1 cellular context compared by ENCODE assay signal in the genomic region with DNA sequence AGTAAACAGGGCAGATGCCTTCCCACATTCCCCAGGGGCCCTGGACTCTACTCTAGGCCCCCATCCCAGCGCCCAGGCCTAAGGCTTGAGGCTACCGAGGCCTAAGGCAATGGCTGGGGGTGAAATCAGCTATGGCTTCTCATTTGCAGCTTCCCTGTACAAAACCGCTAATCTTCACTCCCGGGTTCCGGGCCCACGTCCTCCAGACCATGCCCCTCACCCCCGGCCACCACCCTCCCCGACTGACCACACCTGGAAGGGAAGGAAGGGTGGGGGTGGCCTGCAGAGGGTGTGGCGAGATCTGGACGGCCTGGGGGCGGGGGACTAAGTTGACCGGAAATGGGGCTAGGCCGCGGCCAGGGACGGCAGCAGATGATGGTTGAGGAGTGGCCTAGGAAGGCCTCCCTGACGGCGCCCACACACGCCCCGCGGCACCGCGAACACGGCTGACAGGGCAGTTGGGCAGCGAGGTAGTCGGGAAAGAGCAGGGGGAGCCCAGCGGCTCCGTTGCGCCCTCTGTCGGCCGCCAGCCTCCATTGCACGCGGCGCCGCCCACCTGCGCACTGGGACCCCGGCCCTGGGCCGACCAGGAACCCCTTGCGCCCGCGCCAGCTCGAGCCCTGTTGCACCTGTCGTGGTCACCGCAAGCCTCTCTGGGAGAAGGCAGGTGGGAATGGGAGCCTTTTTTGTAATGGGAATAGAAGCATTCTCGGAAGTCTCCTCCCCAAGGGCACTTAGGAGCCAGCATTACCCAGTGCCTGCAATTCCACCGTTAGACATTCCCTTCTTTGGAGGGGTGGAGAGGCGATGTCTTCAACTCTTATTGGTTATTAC.
TF ChIP-seq lines count a peak whose summit lies in the region.

No MANE protein-coding gene starts in this region.

TF ChIP-seq in K562, 482 proteins besides CTCF, POLR2A, EP300 and RAD21 (continued from another document and continues in another):
- TF ChIP-seq, protein P1, sequence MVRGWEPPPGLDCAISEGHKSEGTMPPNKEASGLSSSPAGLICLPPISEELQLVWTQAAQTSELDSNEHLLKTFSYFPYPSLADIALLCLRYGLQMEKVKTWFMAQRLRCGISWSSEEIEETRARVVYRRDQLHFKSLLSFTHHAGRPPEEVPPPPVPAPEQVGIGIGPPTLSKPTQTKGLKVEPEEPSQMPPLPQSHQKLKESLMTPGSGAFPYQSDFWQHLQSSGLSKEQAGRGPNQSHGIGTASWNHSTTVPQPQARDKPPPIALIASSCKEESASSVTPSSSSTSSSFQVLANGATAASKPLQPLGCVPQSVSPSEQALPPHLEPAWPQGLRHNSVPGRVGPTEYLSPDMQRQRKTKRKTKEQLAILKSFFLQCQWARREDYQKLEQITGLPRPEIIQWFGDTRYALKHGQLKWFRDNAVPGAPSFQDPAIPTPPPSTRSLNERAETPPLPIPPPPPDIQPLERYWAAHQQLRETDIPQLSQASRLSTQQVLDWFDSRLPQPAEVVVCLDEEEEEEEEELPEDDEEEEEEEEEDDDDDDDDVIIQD (CRISPR knock-in tag; IDR thresholded peaks at IDR 0.05): no peak
- TF ChIP-seq, protein P2, sequence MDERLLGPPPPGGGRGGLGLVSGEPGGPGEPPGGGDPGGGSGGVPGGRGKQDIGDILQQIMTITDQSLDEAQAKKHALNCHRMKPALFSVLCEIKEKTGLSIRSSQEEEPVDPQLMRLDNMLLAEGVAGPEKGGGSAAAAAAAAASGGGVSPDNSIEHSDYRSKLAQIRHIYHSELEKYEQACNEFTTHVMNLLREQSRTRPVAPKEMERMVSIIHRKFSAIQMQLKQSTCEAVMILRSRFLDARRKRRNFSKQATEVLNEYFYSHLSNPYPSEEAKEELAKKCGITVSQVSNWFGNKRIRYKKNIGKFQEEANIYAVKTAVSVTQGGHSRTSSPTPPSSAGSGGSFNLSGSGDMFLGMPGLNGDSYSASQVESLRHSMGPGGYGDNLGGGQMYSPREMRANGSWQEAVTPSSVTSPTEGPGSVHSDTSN (CRISPR knock-in tag; IDR thresholded peaks at IDR 0.05; ENCODE audit: low read depth): no peak
- TF ChIP-seq, protein P2 (tag; conservative IDR thresholded peaks at IDR 0.05; ENCODE audit: low read depth): no peak
- TF ChIP-seq TBP (optimal IDR thresholded peaks at IDR 0.05; ENCODE audit: low read depth, low read length) (peak; percentile 56), ZNF75A (CRISPR knock-in tag; IDR thresholded peaks at IDR 0.05) (no peak), FOXK2 (conservative IDR thresholded peaks at IDR 0.05 in 1 of 2, IDR thresholded peaks at IDR 0.05 in 1 of 2; ENCODE audit: low read depth in 2 of 2) (no peak), RHOXF2B (CRISPR knock-in tag; conservative IDR thresholded peaks at IDR 0.05) (0 out of 2 replicates have a peak, but pooled peaks have one; percentile 13), GATAD2A (IDR thresholded peaks at IDR 0.05) (peak; percentile 76; the same call in 1 of the 2 replicates), ZFP30 (CRISPR knock-in tag; IDR thresholded peaks at IDR 0.05; ENCODE audit: borderline replicate concordance) (no peak), ATF1 (CRISPR knock-in tag; IDR thresholded peaks at IDR 0.05) (no peak), ATF1 (tag; IDR thresholded peaks at IDR 0.05) (peak; percentile 17; the same call in 1 of the 2 replicates), HIVEP1 (CRISPR knock-in tag; IDR thresholded peaks at IDR 0.05) (0 out of 2 replicates have a peak, but pooled peaks have one; percentile 22), CEBPB (tag; IDR thresholded peaks at IDR 0.05) (no peak), U2AF2 (optimal IDR thresholded peaks at IDR 0.05; ENCODE audit: low read depth, low read length) (no peak), PRMT5 (CRISPR knock-in tag; IDR thresholded peaks at IDR 0.05) (no peak), CBFA2T2 (conservative IDR thresholded peaks at IDR 0.05) (0 out of 2 replicates have a peak, but pooled peaks have one; percentile 9), SLC30A9 (CRISPR knock-in tag; IDR thresholded peaks at IDR 0.05) (no peak), HSF4 (CRISPR knock-in tag; IDR thresholded peaks at IDR 0.05; ENCODE audit: borderline replicate concordance) (no peak), GATAD2B (IDR thresholded peaks at IDR 0.05; ENCODE audit: borderline replicate concordance) (peak; percentile 47; the same call in 1 of the 2 replicates), ZNF12 (CRISPR knock-in tag; IDR thresholded peaks at IDR 0.05) (no peak), ESRRA (IDR thresholded peaks at IDR 0.05; ENCODE audit: borderline replicate concordance, low read depth) (no peak; the same call in none of the 2 replicates), SMAD3 (CRISPR knock-in tag; conservative IDR thresholded peaks at IDR 0.05) (no peak), TEAD1 (CRISPR knock-in tag; IDR thresholded peaks at IDR 0.05) (peak; percentile 23 to 48; a peak in 1 of 4 replicates), NBN (IDR thresholded peaks at IDR 0.05; ENCODE audit: low read depth) (no peak), ZKSCAN3 (CRISPR knock-in tag; IDR thresholded peaks at IDR 0.05) (no peak), EGR1 (conservative IDR thresholded peaks at IDR 0.05) (peak; percentile 88), FOXJ3 (CRISPR knock-in tag; IDR thresholded peaks at IDR 0.05) (no peak), SRSF7 (optimal IDR thresholded peaks at IDR 0.05; ENCODE audit: low read depth, low read length) (no peak), FOXJ2 (tag; IDR thresholded peaks at IDR 0.05) (no peak), ZNF445 (CRISPR knock-in tag; IDR thresholded peaks at IDR 0.05; ENCODE audit: low read depth) (no peak), ZNF436 (CRISPR knock-in tag; IDR thresholded peaks at IDR 0.05) (no peak), MEF2D (tag; conservative IDR thresholded peaks at IDR 0.05; ENCODE audit: low read depth) (no peak), ZNF830 (CRISPR knock-in tag; IDR thresholded peaks at IDR 0.05) (no peak), EZH2 (IDR thresholded peaks at IDR 0.05; ENCODE audit: borderline replicate concordance, low read depth, low read length) (no peak), ARHGAP35 (IDR thresholded peaks at IDR 0.05; ENCODE audit: partially characterized antibody) (no peak), ELF4 (CRISPR knock-in tag; IDR thresholded peaks at IDR 0.05) (peak; percentile 71; the same call in 1 of the 2 replicates)
- TF ChIP-seq, protein P3, sequence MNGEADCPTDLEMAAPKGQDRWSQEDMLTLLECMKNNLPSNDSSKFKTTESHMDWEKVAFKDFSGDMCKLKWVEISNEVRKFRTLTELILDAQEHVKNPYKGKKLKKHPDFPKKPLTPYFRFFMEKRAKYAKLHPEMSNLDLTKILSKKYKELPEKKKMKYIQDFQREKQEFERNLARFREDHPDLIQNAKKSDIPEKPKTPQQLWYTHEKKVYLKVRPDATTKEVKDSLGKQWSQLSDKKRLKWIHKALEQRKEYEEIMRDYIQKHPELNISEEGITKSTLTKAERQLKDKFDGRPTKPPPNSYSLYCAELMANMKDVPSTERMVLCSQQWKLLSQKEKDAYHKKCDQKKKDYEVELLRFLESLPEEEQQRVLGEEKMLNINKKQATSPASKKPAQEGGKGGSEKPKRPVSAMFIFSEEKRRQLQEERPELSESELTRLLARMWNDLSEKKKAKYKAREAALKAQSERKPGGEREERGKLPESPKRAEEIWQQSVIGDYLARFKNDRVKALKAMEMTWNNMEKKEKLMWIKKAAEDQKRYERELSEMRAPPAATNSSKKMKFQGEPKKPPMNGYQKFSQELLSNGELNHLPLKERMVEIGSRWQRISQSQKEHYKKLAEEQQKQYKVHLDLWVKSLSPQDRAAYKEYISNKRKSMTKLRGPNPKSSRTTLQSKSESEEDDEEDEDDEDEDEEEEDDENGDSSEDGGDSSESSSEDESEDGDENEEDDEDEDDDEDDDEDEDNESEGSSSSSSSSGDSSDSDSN (IDR thresholded peaks at IDR 0.05; ENCODE audit: borderline replicate concordance in 1 of 2, low read depth in 2 of 2, low read length in 2 of 2): no peak
- TF ChIP-seq, protein P4, sequence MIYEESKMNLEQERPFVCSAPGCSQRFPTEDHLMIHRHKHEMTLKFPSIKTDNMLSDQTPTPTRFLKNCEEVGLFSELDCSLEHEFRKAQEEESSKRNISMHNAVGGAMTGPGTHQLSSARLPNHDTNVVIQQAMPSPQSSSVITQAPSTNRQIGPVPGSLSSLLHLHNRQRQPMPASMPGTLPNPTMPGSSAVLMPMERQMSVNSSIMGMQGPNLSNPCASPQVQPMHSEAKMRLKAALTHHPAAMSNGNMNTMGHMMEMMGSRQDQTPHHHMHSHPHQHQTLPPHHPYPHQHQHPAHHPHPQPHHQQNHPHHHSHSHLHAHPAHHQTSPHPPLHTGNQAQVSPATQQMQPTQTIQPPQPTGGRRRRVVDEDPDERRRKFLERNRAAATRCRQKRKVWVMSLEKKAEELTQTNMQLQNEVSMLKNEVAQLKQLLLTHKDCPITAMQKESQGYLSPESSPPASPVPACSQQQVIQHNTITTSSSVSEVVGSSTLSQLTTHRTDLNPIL (CRISPR knock-in tag; IDR thresholded peaks at IDR 0.05): no peak
- TF ChIP-seq, protein P5, sequence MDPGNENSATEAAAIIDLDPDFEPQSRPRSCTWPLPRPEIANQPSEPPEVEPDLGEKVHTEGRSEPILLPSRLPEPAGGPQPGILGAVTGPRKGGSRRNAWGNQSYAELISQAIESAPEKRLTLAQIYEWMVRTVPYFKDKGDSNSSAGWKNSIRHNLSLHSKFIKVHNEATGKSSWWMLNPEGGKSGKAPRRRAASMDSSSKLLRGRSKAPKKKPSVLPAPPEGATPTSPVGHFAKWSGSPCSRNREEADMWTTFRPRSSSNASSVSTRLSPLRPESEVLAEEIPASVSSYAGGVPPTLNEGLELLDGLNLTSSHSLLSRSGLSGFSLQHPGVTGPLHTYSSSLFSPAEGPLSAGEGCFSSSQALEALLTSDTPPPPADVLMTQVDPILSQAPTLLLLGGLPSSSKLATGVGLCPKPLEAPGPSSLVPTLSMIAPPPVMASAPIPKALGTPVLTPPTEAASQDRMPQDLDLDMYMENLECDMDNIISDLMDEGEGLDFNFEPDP (CRISPR knock-in tag; IDR thresholded peaks at IDR 0.05): no peak
- TF ChIP-seq, protein P6, sequence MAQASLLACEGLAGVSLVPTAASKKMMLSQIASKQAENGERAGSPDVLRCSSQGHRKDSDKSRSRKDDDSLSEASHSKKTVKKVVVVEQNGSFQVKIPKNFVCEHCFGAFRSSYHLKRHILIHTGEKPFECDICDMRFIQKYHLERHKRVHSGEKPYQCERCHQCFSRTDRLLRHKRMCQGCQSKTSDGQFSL (CRISPR knock-in tag; IDR thresholded peaks at IDR 0.05): peak; percentile 66; the same call in 1 of the 2 replicates
- TF ChIP-seq, protein P6 (tag; IDR thresholded peaks at IDR 0.05): peak in 1 of 2 experiments; percentile 64; a peak in 2 of 4 replicates
- TF ChIP-seq, protein P7, sequence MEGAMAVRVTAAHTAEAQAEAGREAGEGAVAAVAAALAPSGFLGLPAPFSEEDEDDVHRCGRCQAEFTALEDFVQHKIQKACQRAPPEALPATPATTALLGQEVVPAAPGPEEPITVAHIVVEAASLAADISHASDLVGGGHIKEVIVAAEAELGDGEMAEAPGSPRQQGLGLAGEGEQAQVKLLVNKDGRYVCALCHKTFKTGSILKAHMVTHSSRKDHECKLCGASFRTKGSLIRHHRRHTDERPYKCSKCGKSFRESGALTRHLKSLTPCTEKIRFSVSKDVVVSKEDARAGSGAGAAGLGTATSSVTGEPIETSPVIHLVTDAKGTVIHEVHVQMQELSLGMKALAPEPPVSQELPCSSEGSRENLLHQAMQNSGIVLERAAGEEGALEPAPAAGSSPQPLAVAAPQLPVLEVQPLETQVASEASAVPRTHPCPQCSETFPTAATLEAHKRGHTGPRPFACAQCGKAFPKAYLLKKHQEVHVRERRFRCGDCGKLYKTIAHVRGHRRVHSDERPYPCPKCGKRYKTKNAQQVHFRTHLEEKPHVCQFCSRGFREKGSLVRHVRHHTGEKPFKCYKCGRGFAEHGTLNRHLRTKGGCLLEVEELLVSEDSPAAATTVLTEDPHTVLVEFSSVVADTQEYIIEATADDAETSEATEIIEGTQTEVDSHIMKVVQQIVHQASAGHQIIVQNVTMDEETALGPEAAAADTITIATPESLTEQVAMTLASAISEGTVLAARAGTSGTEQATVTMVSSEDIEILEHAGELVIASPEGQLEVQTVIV (CRISPR knock-in tag; IDR thresholded peaks at IDR 0.05; ENCODE audit: borderline replicate concordance): no peak
- TF ChIP-seq, protein P8, sequence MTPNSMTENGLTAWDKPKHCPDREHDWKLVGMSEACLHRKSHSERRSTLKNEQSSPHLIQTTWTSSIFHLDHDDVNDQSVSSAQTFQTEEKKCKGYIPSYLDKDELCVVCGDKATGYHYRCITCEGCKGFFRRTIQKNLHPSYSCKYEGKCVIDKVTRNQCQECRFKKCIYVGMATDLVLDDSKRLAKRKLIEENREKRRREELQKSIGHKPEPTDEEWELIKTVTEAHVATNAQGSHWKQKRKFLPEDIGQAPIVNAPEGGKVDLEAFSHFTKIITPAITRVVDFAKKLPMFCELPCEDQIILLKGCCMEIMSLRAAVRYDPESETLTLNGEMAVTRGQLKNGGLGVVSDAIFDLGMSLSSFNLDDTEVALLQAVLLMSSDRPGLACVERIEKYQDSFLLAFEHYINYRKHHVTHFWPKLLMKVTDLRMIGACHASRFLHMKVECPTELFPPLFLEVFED (CRISPR knock-in tag; conservative IDR thresholded peaks at IDR 0.05): no peak
- TF ChIP-seq, protein P9, sequence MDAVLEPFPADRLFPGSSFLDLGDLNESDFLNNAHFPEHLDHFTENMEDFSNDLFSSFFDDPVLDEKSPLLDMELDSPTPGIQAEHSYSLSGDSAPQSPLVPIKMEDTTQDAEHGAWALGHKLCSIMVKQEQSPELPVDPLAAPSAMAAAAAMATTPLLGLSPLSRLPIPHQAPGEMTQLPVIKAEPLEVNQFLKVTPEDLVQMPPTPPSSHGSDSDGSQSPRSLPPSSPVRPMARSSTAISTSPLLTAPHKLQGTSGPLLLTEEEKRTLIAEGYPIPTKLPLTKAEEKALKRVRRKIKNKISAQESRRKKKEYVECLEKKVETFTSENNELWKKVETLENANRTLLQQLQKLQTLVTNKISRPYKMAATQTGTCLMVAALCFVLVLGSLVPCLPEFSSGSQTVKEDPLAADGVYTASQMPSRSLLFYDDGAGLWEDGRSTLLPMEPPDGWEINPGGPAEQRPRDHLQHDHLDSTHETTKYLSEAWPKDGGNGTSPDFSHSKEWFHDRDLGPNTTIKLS (IDR thresholded peaks at IDR 0.05; ENCODE audit: borderline replicate concordance, low read depth): no peak
- TF ChIP-seq, protein P10, sequence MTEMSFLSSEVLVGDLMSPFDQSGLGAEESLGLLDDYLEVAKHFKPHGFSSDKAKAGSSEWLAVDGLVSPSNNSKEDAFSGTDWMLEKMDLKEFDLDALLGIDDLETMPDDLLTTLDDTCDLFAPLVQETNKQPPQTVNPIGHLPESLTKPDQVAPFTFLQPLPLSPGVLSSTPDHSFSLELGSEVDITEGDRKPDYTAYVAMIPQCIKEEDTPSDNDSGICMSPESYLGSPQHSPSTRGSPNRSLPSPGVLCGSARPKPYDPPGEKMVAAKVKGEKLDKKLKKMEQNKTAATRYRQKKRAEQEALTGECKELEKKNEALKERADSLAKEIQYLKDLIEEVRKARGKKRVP (CRISPR knock-in tag; IDR thresholded peaks at IDR 0.05): no peak
